Comparison of ENCODE assay signal across 19 cellular contexts in the genomic region with DNA sequence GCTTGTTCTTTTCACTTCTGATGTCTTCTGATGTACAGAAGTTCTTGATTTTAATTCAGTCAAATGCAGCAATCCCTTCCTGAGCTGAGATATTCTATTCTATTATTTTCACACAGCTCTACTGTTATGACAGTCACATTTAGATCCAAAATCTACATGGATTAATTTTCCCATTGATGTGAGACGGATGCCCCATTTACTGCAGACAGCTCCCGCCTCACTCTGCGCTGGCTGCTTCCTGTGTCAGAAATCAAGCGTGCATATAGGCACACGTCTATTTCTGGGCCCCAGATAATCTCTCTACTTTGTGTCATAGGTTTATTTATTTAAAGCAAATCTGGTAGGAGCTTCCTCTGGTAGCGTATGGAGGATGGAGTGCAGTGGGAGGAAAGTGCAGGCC. TPM values are rescaled to one million over a fixed set of nuclear protein-coding genes. Genes with fewer than 3 reads are reported as not detected.
DNase-seq lines count a peak whose midpoint lies in the region; ATAC-seq and TF ChIP-seq lines count a peak whose summit lies in the region.
"Had no signal": no experiment of that assay in that cellular context is flagged by ENCODE, and none has a peak within 500 bp of the region (broad histone marks: within the 10 kb centered on the region; RNA-seq: fewer than 3 reads in every experiment).

No MANE protein-coding gene starts in this region.

- H3K4me1 Mint-ChIP-seq in activated CD8-positive, alpha-beta T cell treated with anti-CD3 and anti-CD28 coated beads for 36 hours (ENCODE audit: low read depth) = peaks cover 94% of the 10 kb centered on the region
- peaks cover 96% of the 10 kb centered on the region for H3K4me1 Mint-ChIP-seq in nephron progenitor cell

- intact Hi-C loops in left cardiac atrium (cut with DNase I) = loop anchor here in 1 of 2 donors (5.0 kb wide), 1 partner anchor 47 kb away; no protein-coding TSS in a partner anchor
- intact Hi-C loops in activated CD8-positive, alpha-beta T cell treated with anti-CD3 and anti-CD28 coated beads for 36 hours (cut with micrococcal nuclease) = no loop called here

- H3K9me3 Mint-ChIP-seq in activated CD8-positive, alpha-beta T cell treated with anti-CD3 and anti-CD28 coated beads for 36 hours = no peaks in the 10 kb centered on the region
- H3K9me3 Mint-ChIP-seq in nephron progenitor cell = peaks cover 9% of the 10 kb centered on the region
- H3K9me3 Mint-ChIP-seq: nephron had no signal

- no peak for TF ChIP-seq CTCF in cardiac muscle cell (IDR thresholded peaks at IDR 0.05; ENCODE audit: low read depth, low read length)
- no peak for TF ChIP-seq CTCF in activated CD8-positive, alpha-beta T cell treated with anti-CD3 and anti-CD28 coated beads for 36 hours (IDR thresholded peaks at IDR 0.05)
- no peak for TF ChIP-seq CTCF in nephron progenitor cell (IDR thresholded peaks at IDR 0.05)
- no peak for TF ChIP-seq CTCF in omental fat pad (IDR thresholded peaks at IDR 0.05)

- POLR2A ChIA-PET in activated CD8-positive, alpha-beta T cell treated with anti-CD3 and anti-CD28 coated beads for 36 hours (lab: Charles Lee) = interaction anchor here (1.4 kb wide), 1 partner anchor 10 kb away, joined by 4 read pairs; no protein-coding TSS in a partner anchor

- peaks cover 90% of the 10 kb centered on the region for H3K36me3 Mint-ChIP-seq in activated CD8-positive, alpha-beta T cell treated with anti-CD3 and anti-CD28 coated beads for 36 hours (ENCODE audit: low read depth)
- peaks cover 98% of the 10 kb centered on the region for H3K36me3 Mint-ChIP-seq in nephron progenitor cell (ENCODE audit: low read depth)

- DNase-seq in NCI-H2227 (lab: John Stamatoyannopoulos, UW; ENCODE audit: unreplicated experiment) (peak; percentile 41), NCI-H2227 treated with DMSO at 0.1 percent for 48 hours (lab: John Stamatoyannopoulos, UW) (no peak), cardiac muscle cell (ENCODE audit: low read depth in 1 of 2, low spot score in 1 of 2) (no peak), left cardiac atrium (no peak), nephron progenitor cell (no peak), omental fat pad (ENCODE audit: low spot score) (no peak)
- no peak for DNase-seq in activated CD8-positive, alpha-beta T cell treated with anti-CD3 and anti-CD28 coated beads for 36 hours
- DNase-seq: activated naive CD4-positive, alpha-beta T cell treated with Interleukin-2 at 50 U/mL for 16 hours; body of pancreas; kidney glomerular epithelial cell; NCI-H187; NCI-H510A; psoas muscle; stimulated activated CD4-positive, alpha-beta T cell treated with anti-CD3 and anti-CD28 coated beads, Interleukin-4, amount 100 ng/mL, for 4 hours; substantia nigra had no signal

- H3K27me3 ChIP-seq in cardiac muscle cell = no peaks in the 10 kb centered on the region
- H3K27me3 ChIP-seq: body of pancreas, vagina had no signal

- CTCF ChIA-PET in activated CD8-positive, alpha-beta T cell treated with anti-CD3 and anti-CD28 coated beads for 36 hours (lab: Charles Lee) = interaction anchor here (1.4 to 3.4 kb wide), 4 partner anchors 9 to 89 kb away, joined by 3 to 13 read pairs (median 8); no protein-coding TSS in a partner anchor

- ATAC-seq in left cardiac atrium (no peak), omental fat pad (ENCODE audit: low FRiP score) (no peak), HG02623 (IDR thresholded peaks at IDR 0.05; ENCODE audit: unreplicated experiment) (no peak)
- no peak for ATAC-seq in activated CD8-positive, alpha-beta T cell treated with anti-CD3 and anti-CD28 coated beads for 36 hours
- ATAC-seq: body of pancreas, psoas muscle had no signal

- peaks cover 42% of the 10 kb centered on the region for H3K36me3 ChIP-seq in cardiac muscle cell

- H3K27me3 Mint-ChIP-seq in activated CD8-positive, alpha-beta T cell treated with anti-CD3 and anti-CD28 coated beads for 36 hours = no peaks in the 10 kb centered on the region
- peaks cover 8% of the 10 kb centered on the region for H3K27me3 Mint-ChIP-seq in nephron progenitor cell (ENCODE audit: low read depth, poor library complexity)
- H3K27me3 Mint-ChIP-seq: B cell had no signal

- H3K4me3 ChIP-seq in cardiac muscle cell = no peak overlapping the region
- H3K4me3 ChIP-seq: body of pancreas, psoas muscle, vagina had no signal

- peak overlapping the region; percentile 19 for H3K27ac ChIP-seq in cardiac muscle cell
- H3K27ac ChIP-seq: body of pancreas, vagina had no signal

- peaks cover 57% of the 10 kb centered on the region for H3K4me1 ChIP-seq in cardiac muscle cell (ENCODE audit: low read depth)

- peak overlapping the region; percentile 27 for H3K27ac Mint-ChIP-seq in activated CD8-positive, alpha-beta T cell treated with anti-CD3 and anti-CD28 coated beads for 36 hours
- peak overlapping the region; percentile 84 for H3K27ac Mint-ChIP-seq in nephron progenitor cell
- H3K27ac Mint-ChIP-seq: B cell had no signal

- H3K4me3 Mint-ChIP-seq in activated CD8-positive, alpha-beta T cell treated with anti-CD3 and anti-CD28 coated beads for 36 hours = peak overlapping the region; percentile 36
- H3K4me3 Mint-ChIP-seq in nephron progenitor cell = no peak overlapping the region
- H3K4me3 Mint-ChIP-seq: B cell had no signal

- no peaks in the 10 kb centered on the region for H3K9me3 ChIP-seq in cardiac muscle cell (ENCODE audit: low read depth)
- H3K9me3 ChIP-seq: body of pancreas, psoas muscle, vagina had no signal

RNA-seq across cellular contexts. Expression of gene BNIP3, which starts 6.7 kb away (rescaled TPM):
- total RNA-seq in cardiac muscle cell = 1,301 and 1,791 TPM in 2 replicates
- 675 and 686 TPM in 2 replicates for polyA plus RNA-seq in cardiac muscle cell
- 10 to 100 TPM; 67.1 to 87.1 TPM for total RNA-seq in left cardiac atrium
- total RNA-seq in activated CD8-positive, alpha-beta T cell treated with anti-CD3 and anti-CD28 coated beads for 36 hours = 100 to 1,000 TPM; 207 to 216 TPM
- total RNA-seq in omental fat pad = 100 to 1,000 TPM in 3 of 4 donors, 10 to 100 TPM in 1; 66.3 to 192 (median 149) TPM
